11 cellular contexts compared by ENCODE assay signal in genomic region chr12:42059127-42059526, GRCh38.
"Had no signal": no experiment of that assay in that cellular context is flagged by ENCODE, and none has a peak within 500 bp of the region (broad histone marks: within the 10 kb centered on the region; RNA-seq: fewer than 3 reads in every experiment).

No MANE protein-coding gene starts in this region.

- H2AFZ ChIP-seq: GM23248, GM23338 had no signal

- H3K9ac ChIP-seq: GM23248 had no signal

- DNase-seq: GM23248, GOT3, H7, H9, HCEC 1CT, HFFc6 had no signal

- H3K4me2 ChIP-seq: GM23338 had no signal

- FAIRE-seq: H1, H54 had no signal

- ATAC-seq: GM23338, HCT116 had no signal

- H3K9me3 ChIP-seq: HAP-1 had no signal

- H3K4me1 ChIP-seq: HAP-1 had no signal

- H3K36me3 ChIP-seq: HAP-1 had no signal

- H3K4me3 ChIP-seq: GM23248, GM23338, HAP-1 had no signal

- H3K27ac ChIP-seq: GM23248 had no signal
